Comparison of ENCODE assay signal across 15 cellular contexts in the genomic region with DNA sequence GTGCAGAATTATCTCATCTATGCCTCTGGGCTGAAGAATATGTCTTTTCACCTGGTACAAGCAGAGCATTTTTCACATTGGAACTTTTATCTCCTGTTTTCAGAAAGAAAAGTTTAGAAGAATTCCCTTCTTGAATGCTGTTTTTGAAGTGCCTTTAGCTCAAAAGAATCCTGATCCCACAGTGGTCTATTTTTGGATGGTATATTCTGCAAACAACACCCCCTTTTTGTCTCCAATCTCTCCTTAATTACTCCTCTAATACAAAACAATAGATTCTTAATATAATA. TPM values are rescaled to one million over a fixed set of nuclear protein-coding genes. Genes with fewer than 3 reads are reported as not detected.
DNase-seq lines count a peak whose midpoint lies in the region; TF ChIP-seq lines count a peak whose summit lies in the region.
"Had no signal": no experiment of that assay in that cellular context is flagged by ENCODE, and none has a peak within 500 bp of the region (broad histone marks: within the 10 kb centered on the region; RNA-seq: fewer than 3 reads in every experiment).

No MANE protein-coding gene starts in this region.

- H2BK5ac ChIP-seq in mesendoderm (ENCODE audit: low read length), result no peak overlapping the region

- peaks cover 6% of the 10 kb centered on the region; the same call in 1 of the 2 replicates for H3K9me3 ChIP-seq in SU-DHL-6 (ENCODE audit: insufficient read depth, low read length)
- H3K9me3 ChIP-seq: ovary had no signal

- peak overlapping the region; percentile 100 for H3K27ac Mint-ChIP-seq in Calu3 (ENCODE audit: unreplicated experiment)

- H3K9ac ChIP-seq in SU-DHL-6 (ENCODE audit: low read length), result peak overlapping the region; percentile 64
- peak overlapping the region; percentile 50 for H3K9ac ChIP-seq in mesendoderm (ENCODE audit: low read length)

- H3K4me3 Mint-ChIP-seq in Calu3 (ENCODE audit: low read depth, unreplicated experiment), result no peak overlapping the region
- H3K4me3 Mint-ChIP-seq: CD8-positive, alpha-beta T cell; dendritic cell treated with granulocyte-macrophage colony-stimulating factor and Interleukin-4, amounts not matched to agents 40 ng/mL and 50 ng/mL, for 4 days had no signal

- no peak overlapping the region for H3K4me3 ChIP-seq in SU-DHL-6 (ENCODE audit: insufficient read depth, low read length, poor library complexity, severe bottlenecking)
- H3K4me3 ChIP-seq in mesendoderm (ENCODE audit: low read length), result no peak overlapping the region
- H3K4me3 ChIP-seq: lung, ovary had no signal

- H3K18ac ChIP-seq in mesendoderm (ENCODE audit: low read length), result no peak overlapping the region

- no peak overlapping the region for H4K5ac ChIP-seq in mesendoderm (ENCODE audit: low read length)

- H3K27me3 Mint-ChIP-seq in Calu3 (ENCODE audit: unreplicated experiment), result peaks cover 13% of the 10 kb centered on the region
- H3K27me3 Mint-ChIP-seq: dendritic cell treated with granulocyte-macrophage colony-stimulating factor and Interleukin-4, amounts not matched to agents 40 ng/mL and 50 ng/mL, for 4 days had no signal

- H3K79me2 ChIP-seq in SU-DHL-6 (ENCODE audit: insufficient read depth, low read length), result no peaks in the 10 kb centered on the region
- no peaks in the 10 kb centered on the region for H3K79me2 ChIP-seq in mesendoderm (ENCODE audit: control insufficient read depth, insufficient read depth, low read length)

- H3K4me1 ChIP-seq in mesendoderm (ENCODE audit: control insufficient read depth, low read depth, low read length), result peaks cover 2% of the 10 kb centered on the region

- H4K20me1 ChIP-seq in SU-DHL-6 (ENCODE audit: low read depth, low read length), result no peaks in the 10 kb centered on the region

- peak overlapping the region; percentile 40 for H3K56ac ChIP-seq in mesendoderm (ENCODE audit: low read length)

- H3K79me1 ChIP-seq in mesendoderm (ENCODE audit: low read length), result no peaks in the 10 kb centered on the region

- CTCF ChIA-PET in Calu3 (lab: Charles Lee), result no interaction called here

- H2AFZ ChIP-seq in SU-DHL-6 (ENCODE audit: low read depth, low read length, severe bottlenecking), result peak overlapping the region; percentile 6

- H3K4ac ChIP-seq in mesendoderm (ENCODE audit: low read depth, low read length), result no peak overlapping the region

- TF ChIP-seq CTCF in Calu3 (IDR thresholded peaks at IDR 0.05; ENCODE audit: unreplicated experiment) (no peak), SU-DHL-6 (IDR thresholded peaks at IDR 0.05; ENCODE audit: insufficient read depth, low read length, poor library complexity, severe bottlenecking) (no peak)

- no peak overlapping the region for H3K23ac ChIP-seq in mesendoderm (ENCODE audit: low read length)

- H3F3A ChIP-seq in SU-DHL-6 (ENCODE audit: insufficient read depth), result peaks cover 77% of the 10 kb centered on the region

- no peak overlapping the region for H2BK15ac ChIP-seq in mesendoderm (replicated peaks; ENCODE audit: low read depth)

- no peak overlapping the region for H2AK5ac ChIP-seq in mesendoderm (ENCODE audit: low read length)

- H3K4me1 Mint-ChIP-seq in Calu3 (ENCODE audit: low read depth, unreplicated experiment), result peaks cover 90% of the 10 kb centered on the region

- intact Hi-C loops in Calu3 (cut with micrococcal nuclease; ENCODE audit: unreplicated experiment), result no loop called here

- peak overlapping the region; percentile 65 for H3K4me2 ChIP-seq in SU-DHL-6 (ENCODE audit: low read depth, low read length, poor library complexity, severe bottlenecking)
- H3K4me2 ChIP-seq in mesendoderm (ENCODE audit: low read length), result no peak overlapping the region

- no peaks in the 10 kb centered on the region for H3K9me2 ChIP-seq in SU-DHL-6 (replicated peaks; ENCODE audit: insufficient read depth, low read length)

- H3K27me3 ChIP-seq in SU-DHL-6 (ENCODE audit: low read length), result no peaks in the 10 kb centered on the region
- no peaks in the 10 kb centered on the region for H3K27me3 ChIP-seq in mesendoderm (ENCODE audit: insufficient read depth, low read length, poor library complexity)
- H3K27me3 ChIP-seq: ovary had no signal

- no TSS peak for BruUV-seq in Calu3 (replicated peaks; lab: Mats Ljungman, UMichigan)

- no peaks in the 10 kb centered on the region for H3K9me3 Mint-ChIP-seq in Calu3 (ENCODE audit: low read depth, unreplicated experiment)
- H3K9me3 Mint-ChIP-seq: CD8-positive, alpha-beta T cell; dendritic cell treated with granulocyte-macrophage colony-stimulating factor and Interleukin-4, amounts not matched to agents 40 ng/mL and 50 ng/mL, for 4 days had no signal

- H4K8ac ChIP-seq in mesendoderm (ENCODE audit: low read depth, low read length), result no peak overlapping the region

- H3K27ac ChIP-seq in SU-DHL-6 (ENCODE audit: low read depth, low read length) (peak overlapping the region; percentile 92), mesendoderm (ENCODE audit: low read depth, low read length) (peak overlapping the region; percentile 78)
- H3K27ac ChIP-seq: ovary had no signal

- peaks cover 89% of the 10 kb centered on the region for H3K36me3 Mint-ChIP-seq in Calu3 (ENCODE audit: insufficient read depth, unreplicated experiment)

- DNase-seq in Calu3 (no peak), HT-29 (ENCODE audit: low spot score) (peak; percentile 21), mesendoderm (no peak), COR-L47 (lab: John Stamatoyannopoulos, UW) (no peak), NCI-H128 (lab: John Stamatoyannopoulos, UW; ENCODE audit: unreplicated experiment) (no peak), COLO829 (ENCODE audit: low spot score) (no peak)
- DNase-seq: amygdala; CD8-positive, alpha-beta T cell; HCEC 1CT; NCI-H1436 treated with DMSO at 0.1 percent for 48 hours; NCI-H524; ovary had no signal

- no peak overlapping the region for H2BK120ac ChIP-seq in mesendoderm (ENCODE audit: low read depth, low read length)

- H3K36me3 ChIP-seq in SU-DHL-6 (ENCODE audit: low read length) (no peaks in the 10 kb centered on the region), mesendoderm (ENCODE audit: control insufficient read depth, insufficient read depth, low read length) (no peaks in the 10 kb centered on the region)
- H3K36me3 ChIP-seq: ovary had no signal

RNA-seq across cellular contexts. Expression of a gene that starts 57.7 kb away (rescaled TPM):
- 24.9 and 27.1 TPM in 2 replicates for total RNA-seq in Calu3 (2022)
- 7.3 and 8.7 TPM in 2 replicates for total RNA-seq in HT-29 (2014; rRNA removed; shearing (Covaris generic))
- 0.28 TPM for polyA plus RNA-seq in mesendoderm (2013, experiment 1 of 2)
- 0.41 TPM for polyA plus RNA-seq in mesendoderm (2013, experiment 2 of 2)
